Comparison of ENCODE assay signal across 16 cellular contexts in the genomic region with DNA sequence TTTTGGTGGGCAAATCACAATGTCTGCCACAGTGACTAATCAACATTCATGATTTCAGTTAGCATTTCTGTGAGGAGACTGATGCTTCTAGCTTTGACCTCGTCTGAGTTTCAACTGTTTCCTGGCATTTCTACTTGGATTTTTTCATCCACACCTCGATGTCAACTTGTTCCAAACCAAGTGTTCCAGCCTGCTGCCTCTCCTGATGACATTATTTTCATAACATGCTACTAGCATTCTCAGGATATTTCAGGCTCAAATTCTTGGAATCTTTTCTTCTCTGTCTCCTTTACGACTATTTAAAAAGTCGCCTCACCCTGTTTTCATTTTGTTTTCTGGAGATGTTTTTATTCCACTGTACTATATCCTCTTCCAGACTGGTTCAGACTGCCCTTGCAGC.
DNase-seq lines count a peak whose midpoint lies in the region; ATAC-seq and TF ChIP-seq lines count a peak whose summit lies in the region.
"Had no signal": no experiment of that assay in that cellular context is flagged by ENCODE, and none has a peak within 500 bp of the region (broad histone marks: within the 10 kb centered on the region; RNA-seq: fewer than 3 reads in every experiment).

No MANE protein-coding gene starts in this region.

- no peak for DNase-seq in stimulated activated naive CD8-positive, alpha-beta T cell treated with anti-CD3 and anti-CD28 coated beads, Interleukin-15, Interleukin-2, amounts not matched to agents 100 U/mL and 50 U/mL, for 24 hours
- DNase-seq in chondrocyte (ENCODE audit: low spot score) (no peak), neuronal stem cell (ENCODE audit: low spot score) (no peak), transverse colon (no peak)
- DNase-seq: AML-193, DMS79, NCI-H1105, NCI-H2081, SJCRH30 had no signal

- H3K36me3 Mint-ChIP-seq in stimulated activated naive CD8-positive, alpha-beta T cell treated with anti-CD3 and anti-CD28 coated beads, Interleukin-15, Interleukin-2, amounts not matched to agents 100 ng/mL and 50 ng/mL, for 24 hours (ENCODE audit: low read depth): no peaks in the 10 kb centered on the region
- no peaks in the 10 kb centered on the region for H3K36me3 Mint-ChIP-seq in chondrocyte (ENCODE audit: low read depth)

- no peak overlapping the region for H2AK5ac ChIP-seq in neuronal stem cell (ENCODE audit: low read depth, low read length)

- H3K4me1 ChIP-seq in neuronal stem cell (ENCODE audit: control insufficient read depth in 2 of 2, insufficient read depth in 1 of 2, low read depth in 1 of 2, low read length in 2 of 2) (no peaks in the 10 kb centered on the region), transverse colon (no peaks in the 10 kb centered on the region)
- H3K4me1 ChIP-seq: SJCRH30 had no signal

- no peak overlapping the region for H3K14ac ChIP-seq in neuronal stem cell (ENCODE audit: low read length)

- no peak overlapping the region for H3K27ac ChIP-seq in neuronal stem cell (replicated peaks; ENCODE audit: low read length)
- peak overlapping the region in 3 of 4 donors; percentile 13 to 43 (median 37) for H3K27ac ChIP-seq in transverse colon
- H3K27ac ChIP-seq: C4-2B, SJCRH30 had no signal

- H3K9me3 Mint-ChIP-seq in stimulated activated naive CD8-positive, alpha-beta T cell treated with anti-CD3 and anti-CD28 coated beads, Interleukin-15, Interleukin-2, amounts not matched to agents 100 ng/mL and 50 ng/mL, for 24 hours: no peaks in the 10 kb centered on the region
- H3K9me3 Mint-ChIP-seq in chondrocyte (ENCODE audit: low read depth): peaks cover 5% of the 10 kb centered on the region

- no peaks in the 10 kb centered on the region for H3K27me3 ChIP-seq in neuronal stem cell (ENCODE audit: control insufficient read depth in 3 of 3, insufficient read depth in 3 of 3, low read depth in 1 of 3, low read length in 3 of 3)
- H3K27me3 ChIP-seq in transverse colon: no peaks in the 10 kb centered on the region
- H3K27me3 ChIP-seq: SJCRH30 had no signal

- H3K4me3 Mint-ChIP-seq in stimulated activated naive CD8-positive, alpha-beta T cell treated with anti-CD3 and anti-CD28 coated beads, Interleukin-15, Interleukin-2, amounts not matched to agents 100 ng/mL and 50 ng/mL, for 24 hours: no peak overlapping the region
- H3K4me3 Mint-ChIP-seq in chondrocyte (ENCODE audit: unreplicated experiment): no peak overlapping the region

- no peak for TF ChIP-seq POLR2A in transverse colon (IDR thresholded peaks at IDR 0.05)

- H3K36me3 ChIP-seq in neuronal stem cell (replicated peaks in 1 of 2; ENCODE audit: control insufficient read depth in 2 of 2, insufficient read depth in 2 of 2, low read length in 2 of 2): no peaks in the 10 kb centered on the region
- no peaks in the 10 kb centered on the region for H3K36me3 ChIP-seq in transverse colon
- H3K36me3 ChIP-seq: SJCRH30 had no signal

- no peak overlapping the region for H3K4ac ChIP-seq in neuronal stem cell (ENCODE audit: low read length)

- in situ Hi-C loops in transverse colon (cut with MboI; ENCODE audit: low pct_ligation_motif_present in 1 of 4, low pct_unique_long_range_greater_than_20kb in 1 of 4, low sequenced_read_pairs in 3 of 4): no loop called here

- peaks cover 62% of the 10 kb centered on the region for H3K4me1 Mint-ChIP-seq in stimulated activated naive CD8-positive, alpha-beta T cell treated with anti-CD3 and anti-CD28 coated beads, Interleukin-15, Interleukin-2, amounts not matched to agents 100 ng/mL and 50 ng/mL, for 24 hours (ENCODE audit: low read depth)
- H3K4me1 Mint-ChIP-seq in chondrocyte (ENCODE audit: low read depth): peaks cover 36% of the 10 kb centered on the region

- H3K79me1 ChIP-seq in neuronal stem cell (ENCODE audit: low read depth, low read length): no peaks in the 10 kb centered on the region

- H2BK120ac ChIP-seq in neuronal stem cell (ENCODE audit: low read depth, low read length): no peak overlapping the region

- TF ChIP-seq CTCF in chondrocyte (IDR thresholded peaks at IDR 0.05) (no peak), transverse colon (IDR thresholded peaks at IDR 0.05) (no peak)

- no peak overlapping the region for H3K18ac ChIP-seq in neuronal stem cell (ENCODE audit: low read length)

- no peak for TF ChIP-seq EP300 in transverse colon (IDR thresholded peaks at IDR 0.05; ENCODE audit: low read depth)

- H3K9me3 ChIP-seq in neuronal stem cell (replicated peaks in 1 of 2; ENCODE audit: control insufficient read depth in 2 of 2, insufficient read depth in 1 of 2, low read depth in 1 of 2, low read length in 2 of 2) (no peaks in the 10 kb centered on the region), transverse colon (no peaks in the 10 kb centered on the region)
- H3K9me3 ChIP-seq: SJCRH30 had no signal

- no peak overlapping the region for H3K4me3 ChIP-seq in neuronal stem cell (ENCODE audit: low read length in 2 of 2)
- H3K4me3 ChIP-seq in transverse colon: no peak overlapping the region
- H3K4me3 ChIP-seq: K562, SJCRH30 had no signal

- no peak overlapping the region for H4K91ac ChIP-seq in neuronal stem cell (ENCODE audit: low read depth, low read length, poor library complexity)

- WGBS in neuronal stem cell (ENCODE audit: extremely low coverage in 2 of 2, insufficient read length in 2 of 2, insufficient replicate concordance in 1 of 2), 2 donors: no CpG with 5 or more reads among the region's 4 CpGs
- WGBS in transverse colon (ENCODE audit: low coverage in 1 of 2), 2 donors: 40 to 63% methylated on average over 1 to 4 of the region's 4 CpGs

- no peak overlapping the region for H2BK15ac ChIP-seq in neuronal stem cell (ENCODE audit: low read length)

- no peak overlapping the region for H3K4me2 ChIP-seq in neuronal stem cell (ENCODE audit: insufficient read depth, low read length, poor library complexity, severe bottlenecking)

- H3K9ac ChIP-seq in neuronal stem cell (ENCODE audit: low read depth, low read length, poor library complexity): no peak overlapping the region

- intact Hi-C loops in transverse colon (cut with DNase I; ENCODE audit: low total_unique reads): no loop called here

- no peaks in the 10 kb centered on the region for H3K27me3 Mint-ChIP-seq in stimulated activated naive CD8-positive, alpha-beta T cell treated with anti-CD3 and anti-CD28 coated beads, Interleukin-15, Interleukin-2, amounts not matched to agents 100 ng/mL and 50 ng/mL, for 24 hours
- H3K27me3 Mint-ChIP-seq in chondrocyte (ENCODE audit: low read depth): no peaks in the 10 kb centered on the region

- no peak overlapping the region for H2BK5ac ChIP-seq in neuronal stem cell (ENCODE audit: low read length)

- H2AFZ ChIP-seq in neuronal stem cell (ENCODE audit: low read length): peak overlapping the region; percentile 58

- no peak overlapping the region for H2BK12ac ChIP-seq in neuronal stem cell (ENCODE audit: low read length)

- no peak overlapping the region for H3K23ac ChIP-seq in neuronal stem cell (ENCODE audit: low read depth, low read length, poor library complexity)

- H3K27ac Mint-ChIP-seq in stimulated activated naive CD8-positive, alpha-beta T cell treated with anti-CD3 and anti-CD28 coated beads, Interleukin-15, Interleukin-2, amounts not matched to agents 100 ng/mL and 50 ng/mL, for 24 hours: peak overlapping the region; percentile 26
- H3K27ac Mint-ChIP-seq in chondrocyte (ENCODE audit: unreplicated experiment): peak overlapping the region; percentile 43

- no peak overlapping the region for H4K8ac ChIP-seq in neuronal stem cell (ENCODE audit: low read depth, low read length)

- no peak for ATAC-seq in stimulated activated naive CD8-positive, alpha-beta T cell treated with anti-CD3 and anti-CD28 coated beads, Interleukin-15, Interleukin-2, amounts not matched to agents 100 U/mL and 50 U/mL, for 24 hours
- no peak for ATAC-seq in HG02610 (IDR thresholded peaks at IDR 0.05; ENCODE audit: unreplicated experiment)
- no peak for ATAC-seq in HG03378 (IDR thresholded peaks at IDR 0.05; ENCODE audit: unreplicated experiment)
- no peak for ATAC-seq in HG03571 (IDR thresholded peaks at IDR 0.05; ENCODE audit: unreplicated experiment)
- ATAC-seq: K562, Panc1 had no signal
